25 cellular contexts compared by ENCODE assay signal in genomic region chr14:70451874-70452273, GRCh38. TPM values are rescaled to one million over a fixed set of nuclear protein-coding genes. Genes with fewer than 3 reads are reported as not detected.
"Had no signal": no experiment of that assay in that cellular context is flagged by ENCODE, and none has a peak within 500 bp of the region (broad histone marks: within the 10 kb centered on the region; RNA-seq: fewer than 3 reads in every experiment).

Gene ADAM21 (plus strand): TSS chr14:70452174. CDS start chr14:70457500, 5,326 bp downstream.

- H3K27ac Mint-ChIP-seq: dendritic cell treated with granulocyte-macrophage colony-stimulating factor and Interleukin-4, amounts not matched to agents 40 ng/mL and 50 ng/mL, for 4 days; effector memory CD8-positive, alpha-beta T cell; endodermal cell; mesothelial cell of epicardium had no signal

- H3K4me3 ChIP-seq: colonic mucosa, esophagus squamous epithelium, gastrocnemius medialis, heart right ventricle, left lung, lower lobe of right lung, mucosa of descending colon had no signal

- H3K36me3 Mint-ChIP-seq: mesothelial cell of epicardium had no signal

- H3K9me3 ChIP-seq: colonic mucosa, esophagus squamous epithelium, gastrocnemius medialis, heart right ventricle, left lung, lower lobe of right lung, mucosa of descending colon had no signal

- DNase-seq: colonic mucosa; cortex of kidney; effector CD8-positive, alpha-beta T cell; effector memory CD8-positive, alpha-beta T cell; endodermal cell; erythroblast; esophagus squamous epithelium; foreskin fibroblast; foreskin melanocyte; gastrocnemius medialis; glutamatergic neuron; head of caudate nucleus; heart right ventricle; hippocampal formation; left cardiac atrium; left lung; left ventricle myocardium superior; lower lobe of right lung; mesenchymal stem cell; mucosa of descending colon; naive B cell had no signal

- H3K27ac ChIP-seq: colonic mucosa, epithelial cell of prostate, esophagus squamous epithelium, gastrocnemius medialis, heart right ventricle, left lung, lower lobe of right lung had no signal

- ATAC-seq: effector memory CD8-positive, alpha-beta T cell; esophagus mucosa; gastrocnemius medialis; heart right ventricle; left cardiac atrium; left lung; left ventricle myocardium superior; lower lobe of right lung; mucosa of descending colon had no signal

- H3K4me3 Mint-ChIP-seq: dendritic cell treated with granulocyte-macrophage colony-stimulating factor and Interleukin-4, amounts not matched to agents 40 ng/mL and 50 ng/mL, for 4 days; effector memory CD8-positive, alpha-beta T cell; endodermal cell; mesothelial cell of epicardium; naive B cell had no signal

- H3K27me3 ChIP-seq: colonic mucosa, esophagus squamous epithelium, gastrocnemius medialis, heart right ventricle, left lung had no signal

- H3K27me3 Mint-ChIP-seq: dendritic cell treated with granulocyte-macrophage colony-stimulating factor and Interleukin-4, amounts not matched to agents 40 ng/mL and 50 ng/mL, for 4 days had no signal

- H3K4me1 ChIP-seq: colonic mucosa, esophagus squamous epithelium, left lung, lower lobe of right lung had no signal

- H3K36me3 ChIP-seq: colonic mucosa, esophagus squamous epithelium, gastrocnemius medialis, heart right ventricle, left lung, lower lobe of right lung had no signal

- H3K4me1 Mint-ChIP-seq: endodermal cell, mesothelial cell of epicardium, naive B cell had no signal

RNA-seq across cellular contexts. Expression of gene ADAM21, which starts in this region (rescaled TPM):
- total RNA-seq: colonic mucosa, esophagus mucosa, esophagus squamous epithelium had no signal
